8 cellular contexts compared by ENCODE assay signal in the genomic region with DNA sequence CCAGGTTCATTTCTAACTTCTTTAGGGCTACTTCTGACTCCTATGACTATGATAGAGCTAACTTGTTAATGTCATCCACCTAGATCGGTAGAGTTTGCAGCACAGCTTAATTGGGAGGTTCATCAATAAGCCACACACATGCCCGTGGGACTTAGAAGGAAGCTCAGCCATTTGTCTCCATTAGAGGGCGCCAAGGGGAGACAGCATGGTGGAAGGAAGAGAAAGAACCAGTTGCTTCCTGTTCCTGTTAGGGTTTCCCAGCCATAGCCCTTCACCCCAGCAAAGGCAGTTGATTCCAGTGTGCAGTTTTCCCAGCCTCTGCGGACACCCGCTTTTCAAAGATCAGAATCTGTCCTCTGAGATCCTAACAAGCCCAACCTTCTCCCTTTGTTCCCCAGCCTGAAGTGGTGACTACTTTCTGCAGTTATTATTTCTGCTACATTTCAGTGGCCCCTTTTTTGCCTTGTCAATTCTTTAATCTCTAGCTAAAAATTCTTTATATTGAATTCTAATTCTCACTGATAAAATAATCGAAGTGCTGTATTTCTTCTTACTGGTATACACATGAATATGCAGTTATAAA. TPM values are rescaled to one million over a fixed set of nuclear protein-coding genes. Genes with fewer than 3 reads are reported as not detected.
DNase-seq lines count a peak whose midpoint lies in the region; ATAC-seq lines count a peak whose summit lies in the region.

No MANE protein-coding gene starts in this region.

- H3K36me3 ChIP-seq in MG63 (no peaks in the 10 kb centered on the region), SJSA1 (no peaks in the 10 kb centered on the region)

- H3K4me3 ChIP-seq in MG63 = no peak overlapping the region
- H3K4me3 ChIP-seq in SJSA1 = no peak overlapping the region

- intact Hi-C loops in Right ventricle myocardium superior (cut with DNase I) = no loop called here

- H3K4me1 ChIP-seq in SJSA1 (replicated peaks) = no peaks in the 10 kb centered on the region

- DNase-seq in DMS153 (lab: John Stamatoyannopoulos, UW) (peak; percentile 44), MG63 (peak; percentile 62), SJSA1 (ENCODE audit: low read depth in 1 of 2, low spot score in 2 of 2) (peak; percentile 48 to 63), Right ventricle myocardium superior (peak; percentile 46), retina (peak; percentile 54), middle frontal gyrus (ENCODE audit: extremely low spot score, low spot score) (no peak)
- peak; percentile 6 for DNase-seq in activated gamma-delta T cell treated with anti-CD3 and anti-CD28 coated beads, Interleukin-2, amount 50 U/mL, for 16 hours (ENCODE audit: low read depth)

- H3K27me3 ChIP-seq in MG63 (no peaks in the 10 kb centered on the region), SJSA1 (replicated peaks) (no peaks in the 10 kb centered on the region)

- H3K27ac ChIP-seq in SJSA1 = no peak overlapping the region

- H3K9me3 ChIP-seq in MG63 (no peaks in the 10 kb centered on the region), SJSA1 (replicated peaks) (no peaks in the 10 kb centered on the region)

- ATAC-seq in GM21737 (IDR thresholded peaks at IDR 0.05; ENCODE audit: unreplicated experiment) = peak; percentile 73
- ATAC-seq in Right ventricle myocardium superior (ENCODE audit: poor library complexity) = peak; percentile 91

RNA-seq across cellular contexts. Expression of a gene that starts 30.3 kb away (rescaled TPM):
- total RNA-seq in MG63 (2014; rRNA removed; shearing (Covaris generic); ENCODE audit: low replicate concordance) = 14.8 and 15.4 TPM in 2 replicates
- 17.9 and 31.8 TPM in 2 replicates for total RNA-seq in SJSA1 (2014; rRNA removed; shearing (Covaris generic))
- 28.2 TPM for total RNA-seq in Right ventricle myocardium superior

RNA-seq across cellular contexts. Expression of a gene that starts 30.4 kb away (rescaled TPM):
- total RNA-seq in MG63 (2014; rRNA removed; shearing (Covaris generic); ENCODE audit: low replicate concordance) = 1.2 and 3.6 TPM in 2 replicates
- 6.3 and 9.2 TPM in 2 replicates for total RNA-seq in SJSA1 (2014; rRNA removed; shearing (Covaris generic))
- total RNA-seq in Right ventricle myocardium superior = 2.7 TPM
